In the genomic region with DNA sequence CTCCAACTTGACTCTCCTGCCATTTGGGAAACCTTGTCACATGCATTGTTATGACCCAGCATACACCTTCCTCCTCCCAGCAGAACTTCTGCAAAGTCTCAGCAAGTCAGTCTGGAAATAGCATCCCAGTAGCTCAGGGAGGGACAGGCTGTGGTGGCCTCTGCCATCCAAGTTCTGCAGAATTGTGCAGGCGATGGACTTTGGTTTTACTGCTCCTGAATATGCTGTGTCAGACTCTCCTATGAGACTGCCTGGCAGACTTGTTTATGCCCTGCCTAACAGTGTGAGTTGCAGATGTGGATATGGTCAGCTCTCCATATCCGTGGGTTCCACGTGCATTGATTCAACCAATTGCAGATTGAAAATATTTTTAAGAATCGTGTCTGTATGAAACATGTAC, we compare ENCODE assay signal across 23 cellular contexts.
"Had no signal": no experiment of that assay in that cellular context is flagged by ENCODE, and none has a peak within 500 bp of the region (broad histone marks: within the 10 kb centered on the region; RNA-seq: fewer than 3 reads in every experiment).

No MANE protein-coding gene starts in this region.

- H3K27me3 ChIP-seq: gastrocnemius medialis, heart left ventricle, left lung, ovary, sigmoid colon, spleen, testis, tibial artery, upper lobe of left lung had no signal

- H3K36me3 ChIP-seq: gastrocnemius medialis, heart left ventricle, left lung, ovary, sigmoid colon, spleen, tibial artery, upper lobe of left lung had no signal

- ATAC-seq: effector memory CD8-positive, alpha-beta T cell; gastrocnemius medialis; heart left ventricle; left lung; natural killer cell; psoas muscle; right cardiac atrium; stimulated activated memory B cell treated with anti-CD40 and anti-IgM and Interleukin-4, amounts not matched to agents 10 μg/mL and 1 μg/mL and 100 μg/mL, for 72 hours; stimulated activated naive CD8-positive, alpha-beta T cell treated with anti-CD3 and anti-CD28 coated beads, Interleukin-15, Interleukin-2, amounts not matched to agents 100 U/mL and 50 U/mL, for 24 hours had no signal

- H3K27ac ChIP-seq: gastrocnemius medialis, heart left ventricle, left lung, ovary, psoas muscle, sigmoid colon, spleen, testis, tibial artery, upper lobe of left lung had no signal

- H3K9me3 ChIP-seq: gastrocnemius medialis, heart left ventricle, left lung, ovary, psoas muscle, sigmoid colon, spleen, testis, tibial artery, upper lobe of left lung had no signal

- DNase-seq: cortex of kidney; effector memory CD8-positive, alpha-beta T cell; gastrocnemius medialis; heart left ventricle; hippocampal formation; kidney glomerular epithelial cell; left lung; mesenchymal stem cell; natural killer cell; occipital lobe; ovary; posterior cingulate gyrus; psoas muscle; right cardiac atrium; sigmoid colon; spleen; stimulated activated CD4-positive, alpha-beta T cell treated with anti-CD3 and anti-CD28 coated beads, Interleukin-4, amount 100 ng/mL, for 4 hours; stimulated activated naive CD8-positive, alpha-beta T cell treated with anti-CD3 and anti-CD28 coated beads, Interleukin-15, Interleukin-2, amounts not matched to agents 100 U/mL and 50 U/mL, for 24 hours; substantia nigra; testis; tibial artery; upper lobe of left lung had no signal

- H3K4me3 ChIP-seq: gastrocnemius medialis, heart left ventricle, left lung, ovary, psoas muscle, sigmoid colon, spleen, testis, tibial artery, upper lobe of left lung had no signal

- H3K4me1 ChIP-seq: gastrocnemius medialis, heart left ventricle, left lung, psoas muscle, sigmoid colon, spleen, testis, tibial artery, upper lobe of left lung had no signal
